19 cellular contexts compared by ENCODE assay signal in the genomic region with DNA sequence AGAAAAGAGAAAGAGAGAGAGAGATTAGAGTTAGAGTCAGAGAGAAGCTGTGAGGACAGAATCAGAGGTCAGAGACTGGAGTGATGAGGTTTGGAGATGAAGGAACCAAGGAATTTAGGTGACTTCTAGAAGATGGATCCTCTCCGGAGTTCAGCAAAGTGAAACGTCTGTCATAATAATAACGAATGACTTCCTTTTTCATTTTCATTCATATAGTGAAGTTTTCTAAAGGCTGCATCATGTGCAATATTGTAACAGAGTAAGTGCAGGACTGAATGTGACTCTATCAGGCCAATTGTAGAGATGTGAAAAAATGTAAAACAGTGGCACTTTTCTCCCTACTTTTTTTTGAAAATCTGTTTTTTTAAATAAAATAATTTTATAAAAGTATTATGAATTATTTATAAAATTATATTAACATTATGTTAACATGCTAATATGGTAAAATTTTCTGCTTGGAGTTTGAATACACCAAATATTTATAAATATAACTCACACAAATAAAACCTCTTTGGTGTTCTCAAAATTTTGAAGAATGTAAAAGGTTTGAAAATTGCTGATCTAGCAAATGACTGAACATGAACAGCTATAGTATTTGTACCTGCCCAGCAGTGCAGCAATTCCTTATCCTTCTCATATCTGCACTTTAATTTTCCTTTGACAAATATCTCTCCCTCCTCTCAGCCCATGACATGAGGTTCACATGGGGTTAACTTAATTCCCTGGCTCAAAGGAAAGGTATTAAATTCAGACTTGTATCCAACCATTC. TPM values are rescaled to one million over a fixed set of nuclear protein-coding genes. Genes with fewer than 3 reads are reported as not detected.
DNase-seq lines count a peak whose midpoint lies in the region; ATAC-seq, FAIRE-seq and TF ChIP-seq lines count a peak whose summit lies in the region.
"Had no signal": no experiment of that assay in that cellular context is flagged by ENCODE, and none has a peak within 500 bp of the region (broad histone marks: within the 10 kb centered on the region; RNA-seq: fewer than 3 reads in every experiment).

No MANE protein-coding gene starts in this region.

- no peak overlapping the region for H3K4me3 ChIP-seq in HepG2 (replicated peaks in 1 of 3; ENCODE audit: insufficient read depth in 1 of 3, low read depth in 2 of 3, low read length in 3 of 3)
- no peak overlapping the region for H3K4me3 ChIP-seq in right lobe of liver
- H3K4me3 ChIP-seq in GM12878: no peak overlapping the region

- no peak for FAIRE-seq in HepG2 (lab: Jason Lieb, UNC)
- no peak for FAIRE-seq in GM12878 (lab: Jason Lieb, UNC)
- FAIRE-seq: H54, RCC 7860 had no signal

- no peak overlapping the region for H3K9ac ChIP-seq in HepG2 (ENCODE audit: insufficient read depth, low read depth, low read length)
- H3K9ac ChIP-seq in GM12878 (ENCODE audit: control insufficient read depth, insufficient read depth, low read length): no peak overlapping the region

- RAD21 ChIA-PET in GM12878 (lab: Charles Lee; ENCODE audit: unreplicated experiment): interaction anchor here (1.2 kb wide), 1 partner anchor 157 kb away, joined by 4 read pairs; no protein-coding TSS in a partner anchor

- TF ChIP-seq EP300 in HepG2 (IDR thresholded peaks at IDR 0.05; ENCODE audit: low read depth in 2 of 2, low read length in 2 of 2) (no peak), HepG2 (CRISPR knock-in tag; IDR thresholded peaks at IDR 0.05; ENCODE audit: borderline replicate concordance) (no peak), GM12878 (IDR thresholded peaks at IDR 0.05; ENCODE audit: borderline replicate concordance in 1 of 2, control insufficient read depth in 1 of 2, low read depth in 2 of 2, low read length in 2 of 2) (no peak)

- H3K27me3 ChIP-seq in HepG2 (ENCODE audit: control insufficient read depth in 1 of 2, insufficient read depth in 2 of 2, low read length in 2 of 2) (no peaks in the 10 kb centered on the region), right lobe of liver (no peaks in the 10 kb centered on the region), GM12878 (replicated peaks in 1 of 2; ENCODE audit: control insufficient read depth in 2 of 2, insufficient read depth in 2 of 2, low read length in 1 of 2) (no peaks in the 10 kb centered on the region)

- H2AFZ ChIP-seq in HepG2 (ENCODE audit: low read length) (no peak overlapping the region), GM12878 (ENCODE audit: control insufficient read depth, low read depth, low read length) (peak overlapping the region; percentile 11; the same call in 1 of the 2 replicates)

- H4K20me1 ChIP-seq in HepG2 (ENCODE audit: insufficient read depth, low read length) (no peaks in the 10 kb centered on the region), GM12878 (ENCODE audit: control insufficient read depth, insufficient read depth) (no peaks in the 10 kb centered on the region)

- POLR2A ChIA-PET in HepG2 (lab: Yijun Ruan, JAX) (no interaction called here), GM12878 (lab: Charles Lee) (interaction anchor here (0.7 to 1.1 kb wide), 2 partner anchors 36 to 89 kb away, joined by 3 read pairs; no protein-coding TSS in a partner anchor)

- H3K79me2 ChIP-seq in HepG2 (ENCODE audit: insufficient read depth, low read length): no peaks in the 10 kb centered on the region
- H3K79me2 ChIP-seq in GM12878 (ENCODE audit: control insufficient read depth, insufficient read depth, low read length): peaks cover under 1% of the 10 kb centered on the region

- BruUV-seq in HepG2 (replicated peaks; lab: Mats Ljungman, UMichigan) (no TSS peak), GM12878 (replicated peaks; lab: Mats Ljungman, UMichigan) (no TSS peak)

- intact Hi-C loops in HepG2 (cut with micrococcal nuclease; ENCODE audit: unreplicated experiment): no loop called here
- intact Hi-C loops in right lobe of liver (cut with DNase I): no loop called here
- intact Hi-C loops in GM12878 (cut with micrococcal nuclease; ENCODE audit: unreplicated experiment): no loop called here
- intact Hi-C loops in Right ventricle myocardium inferior (cut with DNase I): no loop called here

- CTCF ChIA-PET in HepG2 (lab: Yijun Ruan, JAX; ENCODE audit: low intra/inter-chr PET ratio, low total read pairs): no interaction called here
- CTCF ChIA-PET in GM12878 (lab: Yijun Ruan, JAX): interaction anchor here (1.0 to 1.3 kb wide), 2 partner anchors 18 to 403 kb away, joined by 3 to 4 read pairs; no protein-coding TSS in a partner anchor

- ATAC-seq in HepG2 (no peak), right lobe of liver (no peak), GM21529 (IDR thresholded peaks at IDR 0.05; ENCODE audit: unreplicated experiment) (peak; percentile 37), GM12878 (peak; percentile 66), Right ventricle myocardium inferior (no peak)

- TF ChIP-seq POLR2A in HepG2 (IDR thresholded peaks at IDR 0.05; ENCODE audit: insufficient read depth in 1 of 2, low read depth in 2 of 2, low read length in 2 of 2) (no peak), right lobe of liver (IDR thresholded peaks at IDR 0.05) (no peak), GM12878 (IDR thresholded peaks at IDR 0.05; ENCODE audit: low read depth, low read length) (no peak)

- no peaks in the 10 kb centered on the region for H3K36me3 ChIP-seq in HepG2 (replicated peaks in 1 of 2; ENCODE audit: control insufficient read depth in 1 of 2, insufficient read depth in 2 of 2, low read length in 2 of 2)
- no peaks in the 10 kb centered on the region for H3K36me3 ChIP-seq in right lobe of liver
- H3K36me3 ChIP-seq in GM12878 (ENCODE audit: control insufficient read depth in 2 of 2, insufficient read depth in 2 of 2, low read length in 1 of 2): no peaks in the 10 kb centered on the region

- H3K9me3 ChIP-seq in HepG2 (ENCODE audit: low read length): peaks cover 13% of the 10 kb centered on the region; the same call in 1 of the 2 replicates
- peaks cover 0 to 3% (median 0%) of the 10 kb centered on the region in 4 donors for H3K9me3 ChIP-seq in right lobe of liver
- peaks cover 4% of the 10 kb centered on the region; the same call in 2 of the 3 replicates for H3K9me3 ChIP-seq in GM12878 (replicated peaks; ENCODE audit: control insufficient read depth, insufficient read depth, low read length)

- SMC1A ChIA-PET in GM12878 (lab: Charles Lee; ENCODE audit: uncharacterized antibody, unreplicated experiment): interaction anchor here (0.7 to 1.9 kb wide), 7 partner anchors 19 to 328 kb away, joined by 3 to 5 read pairs (median 3); no protein-coding TSS in a partner anchor

- H3K4me2 ChIP-seq in HepG2 (ENCODE audit: low read depth, low read length) (no peak overlapping the region), GM12878 (ENCODE audit: control insufficient read depth, insufficient read depth) (no peak overlapping the region)

- no peak overlapping the region for H3K27ac ChIP-seq in HepG2 (ENCODE audit: extremely low read length, insufficient read depth, low read length)
- H3K27ac ChIP-seq in right lobe of liver: no peak overlapping the region
- H3K27ac ChIP-seq in GM12878 (ENCODE audit: control insufficient read depth, insufficient read depth): no peak overlapping the region
- H3K27ac ChIP-seq: C4-2B had no signal

- H3K4me1 ChIP-seq in HepG2 (ENCODE audit: insufficient read depth, low read length) (no peaks in the 10 kb centered on the region), right lobe of liver (no peaks in the 10 kb centered on the region), GM12878 (ENCODE audit: control insufficient read depth, insufficient read depth, low read length) (peaks cover 4% of the 10 kb centered on the region)
- H3K4me1 ChIP-seq: Caco-2 had no signal

- no peak for DNase-seq in HepG2 (ENCODE audit: low spot score)
- no peak for DNase-seq in right lobe of liver
- no peak for DNase-seq in GM12878 (ENCODE audit: low read depth, low spot score)
- DNase-seq in stimulated activated naive CD4-positive, alpha-beta T cell treated with Interleukin-2 at 50 U/mL for 16 hours (lab: John Stamatoyannopoulos, UW): no peak
- DNase-seq in Right ventricle myocardium inferior (ENCODE audit: missing footprints): no peak
- DNase-seq in activated gamma-delta T cell treated with Interleukin-2 at 50 U/mL for 16 hours: no peak
- DNase-seq: Caco-2, DMS153, NCI-H1048, NCI-H146, NCI-H2081, NCI-H748 treated with DMSO at 0.1 percent for 48 hours, SHP77 treated with DMSO at 0.1 percent for 48 hours had no signal

- WGBS in HepG2 (ENCODE audit: low lambda C conversion rate): 37% methylated on average over 3 of the region's 3 CpGs
- 34% methylated on average over 3 of the region's 3 CpGs for WGBS in right lobe of liver (ENCODE audit: insufficient coverage, low coverage, low lambda C conversion rate, missing lambda C conversion rate)
- 46% methylated on average over 3 of the region's 3 CpGs for WGBS in GM12878 (ENCODE audit: insufficient coverage, insufficient replicate concordance, low lambda C conversion rate, missing lambda C conversion rate)

- in situ Hi-C loops in HepG2 (cut with HindIII; ENCODE audit: extremely low pct_ligation_motif_present, low pct_unique_long_range_greater_than_20kb) (no loop called here), GM12878 (cut with MboI) (no loop called here)

- TF ChIP-seq CTCF in HepG2 (CRISPR knock-in tag; IDR thresholded peaks at IDR 0.05) (no peak), right lobe of liver (IDR thresholded peaks at IDR 0.05) (no peak), GM12878 (IDR thresholded peaks at IDR 0.05 in 2 of 3, conservative IDR thresholded peaks at IDR 0.05 in 1 of 3; ENCODE audit: control insufficient read depth in 2 of 3, extremely low read depth in 1 of 3, insufficient read depth in 1 of 3, low read depth in 3 of 3, low read length in 3 of 3) (no peak)

- TF ChIP-seq RAD21 in HepG2 (CRISPR knock-in tag; IDR thresholded peaks at IDR 0.05) (no peak), GM12878 (IDR thresholded peaks at IDR 0.05; ENCODE audit: insufficient read depth, low read depth, low read length) (no peak)

RNA-seq across cellular contexts. Expression of gene TNFSF11, which starts 4.2 kb away (rescaled TPM):
- total RNA-seq in HepG2 (2016; rRNA removed; fragmentation: Illumina TruSeq; extraction: Trizol): not detected in 2 replicates
- total RNA-seq in HepG2 (2016; cell fraction: cytosol; rRNA removed; fragmentation: Illumina TruSeq; extraction: Trizol; ENCODE audit: low read depth): not detected in 2 replicates
- total RNA-seq in HepG2 (2016; cell fraction: insoluble cytoplasmic fraction; rRNA removed; fragmentation: Illumina TruSeq; extraction: Trizol): not detected in 2 replicates
- total RNA-seq in HepG2 (2016; cell fraction: membrane; rRNA removed; fragmentation: Illumina TruSeq; extraction: Trizol): not detected in 2 replicates
- not detected in 2 replicates for total RNA-seq in HepG2 (2016; cell fraction: nucleus; rRNA removed; fragmentation: Illumina TruSeq; extraction: Trizol)
- 0.03 TPM in 1 of 2 replicates, not detected in the other for polyA plus RNA-seq in HepG2 (2011; rRNA removed)
- polyA plus RNA-seq in HepG2 (2011; cell fraction: cytosol; rRNA removed): not detected in 2 replicates
- polyA plus RNA-seq in HepG2 (2011; cell fraction: nucleus; rRNA removed): not detected in 2 replicates
- not detected in 2 replicates for polyA plus RNA-seq in HepG2 (2012)
- not detected in 2 replicates for polyA plus RNA-seq in HepG2 (2016; cell fraction: cytosol; fragmentation: Illumina TruSeq; extraction: Trizol; ENCODE audit: low read depth)
- not detected in 2 replicates for polyA plus RNA-seq in HepG2 (2016; cell fraction: insoluble cytoplasmic fraction; fragmentation: Illumina TruSeq; extraction: Trizol; ENCODE audit: low read depth)
- not detected in 2 replicates for polyA plus RNA-seq in HepG2 (2016; cell fraction: membrane; fragmentation: Illumina TruSeq; extraction: Trizol; ENCODE audit: low read depth)
- polyA plus RNA-seq in HepG2 (2016; cell fraction: nucleus; fragmentation: Illumina TruSeq; extraction: Trizol; ENCODE audit: insufficient read depth, low read depth): not detected in 2 replicates
- polyA minus RNA-seq in HepG2 (2011; rRNA and poly(A)+ RNA removed; ENCODE audit: low replicate concordance): not detected in 2 replicates
- polyA minus RNA-seq in HepG2 (2011; cell fraction: cytosol; rRNA and poly(A)+ RNA removed): not detected in 2 replicates
- polyA minus RNA-seq in HepG2 (2011; cell fraction: nucleus; rRNA and poly(A)+ RNA removed): not detected in 2 replicates
- 1 to 10 TPM in 1 of 6 experiments, under 1 TPM in 5; 0.15 to 1.5 (median 0.45) TPM for total RNA-seq in right lobe of liver
- 0.33 and 1.0 TPM in 2 replicates for total RNA-seq in GM12878 (2013; cell fraction: nucleolus; rRNA removed)
- 11.9 and 15.7 TPM in 2 replicates for total RNA-seq in GM12878 (2014; rRNA removed)
- 13.2 and 14.8 TPM in 2 replicates for total RNA-seq in GM12878 (2014; rRNA removed; fragmentation: Illumina TruSeq; extraction: Trizol)
- 14.2 and 14.7 TPM in 2 replicates for total RNA-seq in GM12878 (2021)
- 9.6 TPM for polyA plus RNA-seq in GM12878 (2011; ENCODE audit: low read depth)
- polyA plus RNA-seq in GM12878 (2011; rRNA removed): 0.86 and 1.2 TPM in 2 replicates
- 0.27 and 0.38 TPM in 2 replicates for polyA plus RNA-seq in GM12878 (2011; cell fraction: cytosol; rRNA removed)
- polyA plus RNA-seq in GM12878 (2011; cell fraction: nucleus; rRNA removed): 1.2 and 2.1 TPM in 2 replicates
- 9.4 and 9.9 TPM in 2 replicates for polyA plus RNA-seq in GM12878 (2012)
- polyA plus RNA-seq in GM12878 (2014; fragmentation: Illumina TruSeq; extraction: Trizol): 13.2 and 23.1 TPM in 2 replicates
- polyA plus RNA-seq in GM12878 (2014; fragmentation: Nextera tagmentation; extraction: Ambion mirVana): 1 to 10 TPM; 5.4 to 8.1 TPM
- polyA plus RNA-seq in GM12878 (2014; rRNA removed): 13.4 and 13.8 TPM in 2 replicates
- polyA plus RNA-seq in GM12878 (2016; fragmentation: Nextera tagmentation; extraction: Ambion mirVana): 1 to 10 TPM; 6.3 to 6.8 TPM
- 0.22 and 0.41 TPM in 2 replicates for polyA minus RNA-seq in GM12878 (2011; rRNA and poly(A)+ RNA removed)
- not detected in 2 replicates for polyA minus RNA-seq in GM12878 (2011; cell fraction: cytosol; rRNA and poly(A)+ RNA removed)
- polyA minus RNA-seq in GM12878 (2011; cell fraction: nucleus; rRNA and poly(A)+ RNA removed): 0.36 and 0.38 TPM in 2 replicates
- not detected for total RNA-seq in Right ventricle myocardium inferior
- total RNA-seq: Caco-2, LHCN-M2, NCI-H460 had no signal

Comparison
In these comparisons a context has a peak if more than half of its experiments do, and no peak if none do; other contexts are left out.
1. ATAC-seq: peak in GM21529 (single experiment) and GM12878 (single experiment); none in HepG2 (single experiment), right lobe of liver (0 of 4) and Right ventricle myocardium inferior (single experiment).
2. Of the 75 proteins assayed by ChIP-seq in both HepG2 and GM12878: peak only in HepG2: none; only in GM12878: JUNB; in both: none; in neither: 74.